In the genomic region with DNA sequence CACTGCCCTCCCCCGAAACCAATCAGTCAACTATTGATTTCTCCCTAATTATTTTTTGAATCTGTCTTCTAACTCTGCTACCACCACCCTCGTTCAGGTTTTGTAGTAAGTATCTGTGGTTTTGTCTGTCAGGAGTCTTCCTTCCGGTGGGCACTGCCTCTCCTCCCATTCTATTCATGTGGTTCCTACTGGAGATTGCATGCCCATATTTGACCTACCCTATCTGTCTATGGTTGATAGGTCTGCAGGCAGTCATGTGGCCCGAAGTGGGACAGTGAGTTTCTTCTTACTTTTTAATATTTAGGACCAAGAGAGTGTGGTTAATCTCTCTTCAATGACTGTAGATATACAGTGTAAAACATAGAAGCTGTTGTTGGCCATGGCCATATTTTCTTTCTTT, we compare ENCODE assay signal across 15 cellular contexts. TPM values are rescaled to one million over a fixed set of nuclear protein-coding genes. Genes with fewer than 3 reads are reported as not detected.
DNase-seq lines count a peak whose midpoint lies in the region; ATAC-seq and TF ChIP-seq lines count a peak whose summit lies in the region.
"Had no signal": no experiment of that assay in that cellular context is flagged by ENCODE, and none has a peak within 500 bp of the region (broad histone marks: within the 10 kb centered on the region; RNA-seq: fewer than 3 reads in every experiment).

No MANE protein-coding gene starts in this region.

- H3K9me2 ChIP-seq in Loucy (replicated peaks; ENCODE audit: low read depth, low read length), result no peaks in the 10 kb centered on the region

- DNase-seq in activated CD4-positive, alpha-beta T cell treated with anti-CD3 and anti-CD28 coated beads, Interleukin-2, amount 10 ng/mL, durations not matched to agents 24 days and 14 days, result peak; percentile 83
- DNase-seq in activated CD4-positive, alpha-beta T cell treated with anti-CD3 and anti-CD28 coated beads for 1 hour, result no peak
- peak; percentile 2 for DNase-seq in activated CD4-positive, alpha-beta T cell treated with anti-CD3 and anti-CD28 coated beads, Interleukin-2, amount 50 U/mL, for 1 hour
- DNase-seq in natural killer cell (no peak), ascending aorta (ENCODE audit: low spot score in 2 of 2) (no peak)
- DNase-seq: islet precursor cell, NCI-H69, thyroid gland, WERI-Rb-1 had no signal

- intact Hi-C loops in activated CD4-positive, alpha-beta T cell treated with anti-CD3 and anti-CD28 coated beads, Interleukin-2, amount 10 ng/mL, durations not matched to agents 24 days and 14 days (cut with micrococcal nuclease), result no loop called here
- intact Hi-C loops in natural killer cell (cut with micrococcal nuclease) (no loop called here), ascending aorta (cut with DNase I) (no loop called here)

- peaks cover 17% of the 10 kb centered on the region for H3K27me3 ChIP-seq in Loucy (ENCODE audit: insufficient read depth, low read length, poor library complexity, severe bottlenecking)
- H3K27me3 ChIP-seq in ascending aorta, result no peaks in the 10 kb centered on the region
- H3K27me3 ChIP-seq: neural progenitor cell, thyroid gland had no signal

- ATAC-seq in natural killer cell (peak in 2 of 3 donors; percentile 44 to 74), GM21528 (IDR thresholded peaks at IDR 0.05; ENCODE audit: low FRiP score, unreplicated experiment) (no peak), GM18505 (IDR thresholded peaks at IDR 0.05; ENCODE audit: unreplicated experiment) (no peak)
- ATAC-seq: esophagus mucosa had no signal

- no peaks in the 10 kb centered on the region for H3K79me2 ChIP-seq in Loucy (ENCODE audit: insufficient read depth, low read length)

- no peaks in the 10 kb centered on the region for H3K36me3 Mint-ChIP-seq in activated CD4-positive, alpha-beta T cell treated with anti-CD3 and anti-CD28 coated beads, Interleukin-2, amount 10 ng/mL, durations not matched to agents 24 days and 14 days (ENCODE audit: low read depth)
- no peaks in the 10 kb centered on the region for H3K36me3 Mint-ChIP-seq in natural killer cell
- H3K36me3 Mint-ChIP-seq: brain, neural progenitor cell had no signal

- H3K4me3 Mint-ChIP-seq in activated CD4-positive, alpha-beta T cell treated with anti-CD3 and anti-CD28 coated beads, Interleukin-2, amount 10 ng/mL, durations not matched to agents 24 days and 14 days, result peak overlapping the region; percentile 62
- peak overlapping the region; percentile 32 for H3K4me3 Mint-ChIP-seq in natural killer cell
- H3K4me3 Mint-ChIP-seq: brain, neural progenitor cell had no signal

- no peak overlapping the region for H3K27ac ChIP-seq in ascending aorta
- H3K27ac ChIP-seq: neural progenitor cell, thyroid gland, WERI-Rb-1 had no signal

- H3K36me3 ChIP-seq in Loucy (ENCODE audit: insufficient read depth, low read length) (no peaks in the 10 kb centered on the region), ascending aorta (no peaks in the 10 kb centered on the region)
- H3K36me3 ChIP-seq: neural progenitor cell, thyroid gland, WERI-Rb-1 had no signal

- H3K9me3 ChIP-seq in Loucy (ENCODE audit: insufficient read depth, low read depth, low read length) (no peaks in the 10 kb centered on the region), ascending aorta (no peaks in the 10 kb centered on the region)
- H3K9me3 ChIP-seq: thyroid gland had no signal

- peaks cover 26% of the 10 kb centered on the region for H3K27me3 Mint-ChIP-seq in activated CD4-positive, alpha-beta T cell treated with anti-CD3 and anti-CD28 coated beads, Interleukin-2, amount 10 ng/mL, durations not matched to agents 24 days and 14 days
- H3K27me3 Mint-ChIP-seq in natural killer cell (ENCODE audit: low read depth in 2 of 2), result peaks cover 0 to 10% of the 10 kb centered on the region in 2 donors

- H3K4me1 ChIP-seq in Loucy (ENCODE audit: insufficient read depth, low read length, poor library complexity, severe bottlenecking) (peaks cover 5% of the 10 kb centered on the region), ascending aorta (no peaks in the 10 kb centered on the region)
- H3K4me1 ChIP-seq: neural progenitor cell, thyroid gland had no signal

- TF ChIP-seq POLR2A in GM18505 (IDR thresholded peaks at IDR 0.05; ENCODE audit: borderline replicate concordance, extremely low read depth, insufficient read depth, insufficient read length), result no peak

- no peaks in the 10 kb centered on the region for H4K20me1 ChIP-seq in Loucy (ENCODE audit: insufficient read depth, low read length, poor library complexity, severe bottlenecking)

- H3K4me3 ChIP-seq in Loucy (ENCODE audit: low read length, poor library complexity, severe bottlenecking), result peak overlapping the region; percentile 38
- H3K4me3 ChIP-seq in ascending aorta, result no peak overlapping the region
- H3K4me3 ChIP-seq: neural progenitor cell, thyroid gland had no signal

- H3K4me1 Mint-ChIP-seq in activated CD4-positive, alpha-beta T cell treated with anti-CD3 and anti-CD28 coated beads, Interleukin-2, amount 10 ng/mL, durations not matched to agents 24 days and 14 days, result peaks cover 11% of the 10 kb centered on the region
- H3K4me1 Mint-ChIP-seq in natural killer cell, result peaks cover 6 to 7% of the 10 kb centered on the region in 2 donors
- H3K4me1 Mint-ChIP-seq: brain, neural progenitor cell had no signal

- H3K9me3 Mint-ChIP-seq in activated CD4-positive, alpha-beta T cell treated with anti-CD3 and anti-CD28 coated beads, Interleukin-2, amount 10 ng/mL, durations not matched to agents 24 days and 14 days, result no peaks in the 10 kb centered on the region
- H3K9me3 Mint-ChIP-seq in natural killer cell, result no peaks in the 10 kb centered on the region
- H3K9me3 Mint-ChIP-seq: brain, neural progenitor cell had no signal

- no peak for TF ChIP-seq CTCF in Loucy (conservative IDR thresholded peaks at IDR 0.05; ENCODE audit: low read length)
- no peak for TF ChIP-seq CTCF in natural killer cell (IDR thresholded peaks at IDR 0.05)
- no peak for TF ChIP-seq CTCF in ascending aorta (IDR thresholded peaks at IDR 0.05)

- H3K27ac Mint-ChIP-seq in activated CD4-positive, alpha-beta T cell treated with anti-CD3 and anti-CD28 coated beads, Interleukin-2, amount 10 ng/mL, durations not matched to agents 24 days and 14 days, result no peak overlapping the region
- H3K27ac Mint-ChIP-seq in natural killer cell, result no peak overlapping the region
- H3K27ac Mint-ChIP-seq: brain, neural progenitor cell had no signal

- peak overlapping the region; percentile 34 for H3K4me2 ChIP-seq in Loucy (ENCODE audit: low read depth, low read length, poor library complexity, severe bottlenecking)
- H3K4me2 ChIP-seq: neural progenitor cell had no signal

- no peaks in the 10 kb centered on the region for H3F3A ChIP-seq in Loucy (ENCODE audit: low read depth)

- H2AFZ ChIP-seq in Loucy (ENCODE audit: low read length), result no peak overlapping the region
- H2AFZ ChIP-seq: neural progenitor cell had no signal

- no peak overlapping the region for H3K9ac ChIP-seq in Loucy (ENCODE audit: low read depth, low read length, poor library complexity, severe bottlenecking)
- H3K9ac ChIP-seq: neural progenitor cell had no signal

RNA-seq across cellular contexts. Expression of a gene that starts 17.8 kb away (rescaled TPM):
- 31.4 and 33.1 TPM in 2 replicates for total RNA-seq in activated CD4-positive, alpha-beta T cell treated with anti-CD3 and anti-CD28 coated beads, Interleukin-2, amount 10 ng/mL, durations not matched to agents 24 days and 14 days
- total RNA-seq in natural killer cell (10 to 100 TPM; 25.3 to 28.6 (median 27.9) TPM), ascending aorta (61.0 TPM)

RNA-seq across cellular contexts. Expression of a gene that starts 35.1 kb away (rescaled TPM):
- total RNA-seq in activated CD4-positive, alpha-beta T cell treated with anti-CD3 and anti-CD28 coated beads, Interleukin-2, amount 10 ng/mL, durations not matched to agents 24 days and 14 days, result 13.8 and 15.3 TPM in 2 replicates
- total RNA-seq in natural killer cell, result 10 to 100 TPM; 15.3 to 20.8 (median 19.1) TPM
- 5.5 TPM for total RNA-seq in ascending aorta

Comparison
In these comparisons a context has a peak if more than half of its experiments do, and no peak if none do; other contexts are left out.
1. DNase-seq: peak in activated CD4-positive, alpha-beta T cell treated with anti-CD3 and anti-CD28 coated beads, Interleukin-2, amount 10 ng/mL, durations not matched to agents 24 days and 14 days (single experiment) and activated CD4-positive, alpha-beta T cell treated with anti-CD3 and anti-CD28 coated beads, Interleukin-2, amount 50 U/mL, for 1 hour (single experiment); none in activated CD4-positive, alpha-beta T cell treated with anti-CD3 and anti-CD28 coated beads for 1 hour (single experiment), natural killer cell (single experiment) and ascending aorta (0 of 2).
2. ATAC-seq: peak in natural killer cell (2 of 3); none in GM21528 (single experiment) and GM18505 (single experiment).